ENCODE assay signal across 8 cellular contexts in genomic region chr13:112894673-112895481, GRCh38.
A peak's percentile ranks its signal among the peaks of the same experiment; 100 is the strongest.
DNase-seq lines count a peak whose midpoint lies in the region; ATAC-seq, FAIRE-seq and TF ChIP-seq lines count a peak whose summit lies in the region.

No MANE protein-coding gene starts in this region.

- H3K4me3 ChIP-seq in A549 (peak overlapping the region; percentile 54), mucosa of rectum (ENCODE audit: low read length in 2 of 2) (peak overlapping the region; percentile 26 to 51)

- H3K27me3 ChIP-seq in mucosa of rectum (ENCODE audit: control insufficient read depth in 2 of 2, insufficient read depth in 2 of 2, low read length in 2 of 2) = peaks cover 2 to 15% of the 10 kb centered on the region in 2 donors

- TF ChIP-seq POLR2A in A549 (IDR thresholded peaks at IDR 0.05; ENCODE audit: low read length) = no peak

- intact Hi-C loops in dendritic cell treated with granulocyte-macrophage colony-stimulating factor and Interleukin-4, amounts not matched to agents 40 ng/mL and 50 ng/mL, for 4 days (cut with micrococcal nuclease) = no loop called here

- no peaks in the 10 kb centered on the region for H3K36me3 Mint-ChIP-seq in dendritic cell treated with granulocyte-macrophage colony-stimulating factor and Interleukin-4, amounts not matched to agents 40 ng/mL and 50 ng/mL, for 4 days (ENCODE audit: low read depth)

- CTCF ChIA-PET in A549 (lab: Yijun Ruan, JAX) = no interaction called here

- H3K27ac ChIP-seq in A549 = peak overlapping the region; percentile 60 to 90; a peak in 5 of 6 replicates
- no peak overlapping the region for H3K27ac ChIP-seq in mucosa of rectum (ENCODE audit: low read depth in 2 of 2, low read length in 2 of 2)

- peaks cover 8% of the 10 kb centered on the region for H3K4me1 Mint-ChIP-seq in dendritic cell treated with granulocyte-macrophage colony-stimulating factor and Interleukin-4, amounts not matched to agents 40 ng/mL and 50 ng/mL, for 4 days (ENCODE audit: low read depth)

- peaks cover 49% of the 10 kb centered on the region for H3K27me3 Mint-ChIP-seq in dendritic cell treated with granulocyte-macrophage colony-stimulating factor and Interleukin-4, amounts not matched to agents 40 ng/mL and 50 ng/mL, for 4 days

- H3K27ac Mint-ChIP-seq in dendritic cell treated with granulocyte-macrophage colony-stimulating factor and Interleukin-4, amounts not matched to agents 40 ng/mL and 50 ng/mL, for 4 days = no peak overlapping the region

- no peaks in the 10 kb centered on the region for H3K36me3 ChIP-seq in mucosa of rectum (ENCODE audit: control insufficient read depth in 2 of 2, insufficient read depth in 2 of 2, low read length in 2 of 2)

- DNase-seq in A549 (ENCODE audit: low read depth in 1 of 2, low spot score in 1 of 2) (no peak), AG20443 (ENCODE audit: low spot score) (no peak), occipital lobe (lab: John Stamatoyannopoulos, UW) (no peak), hypothalamus (lab: John Stamatoyannopoulos, UW) (no peak)

- peak overlapping the region in 1 of 2 donors; percentile 55 for H3K9ac ChIP-seq in mucosa of rectum (ENCODE audit: low read depth in 1 of 2, low read length in 2 of 2)

- no peak for TF ChIP-seq EP300 in A549 (IDR thresholded peaks at IDR 0.05)

- H3K4me1 ChIP-seq in A549 = peaks cover 13% of the 10 kb centered on the region
- H3K4me1 ChIP-seq in mucosa of rectum (ENCODE audit: control insufficient read depth in 2 of 2, insufficient read depth in 2 of 2, low read length in 2 of 2) = peaks cover 19 to 25% of the 10 kb centered on the region in 2 donors

- peak overlapping the region; percentile 92 for H3K4me2 ChIP-seq in A549

- WGBS in A549 (ENCODE audit: missing lambda C conversion rate) = 96% methylated on average over 8 of the region's 36 CpGs

- no peaks in the 10 kb centered on the region for H3K9me3 Mint-ChIP-seq in dendritic cell treated with granulocyte-macrophage colony-stimulating factor and Interleukin-4, amounts not matched to agents 40 ng/mL and 50 ng/mL, for 4 days

- peak overlapping the region; percentile 46 for H3K4me3 Mint-ChIP-seq in dendritic cell treated with granulocyte-macrophage colony-stimulating factor and Interleukin-4, amounts not matched to agents 40 ng/mL and 50 ng/mL, for 4 days

- FAIRE-seq in A549 (lab: Jason Lieb, UNC) = no peak

- H3K9me3 ChIP-seq in A549 (no peaks in the 10 kb centered on the region), mucosa of rectum (ENCODE audit: control insufficient read depth in 2 of 2, low read length in 2 of 2) (no peaks in the 10 kb centered on the region)

- POLR2A ChIA-PET in A549 (lab: Yijun Ruan, JAX) = no interaction called here

- TF ChIP-seq RAD21 in A549 (conservative IDR thresholded peaks at IDR 0.05 in 1 of 2, IDR thresholded peaks at IDR 0.05 in 1 of 2) = no peak

- no peak for ATAC-seq in A549
- peak; percentile 7 for ATAC-seq in HG03159 (IDR thresholded peaks at IDR 0.05; ENCODE audit: unreplicated experiment)
- no peak for ATAC-seq in GM21367 (IDR thresholded peaks at IDR 0.05; ENCODE audit: unreplicated experiment)

- TF ChIP-seq CTCF in A549 (IDR thresholded peaks at IDR 0.05) = no peak

TF ChIP-seq in A549, 52 proteins besides CTCF, POLR2A, EP300 and RAD21:
- TF ChIP-seq MYC (IDR thresholded peaks at IDR 0.05; ENCODE audit: borderline replicate concordance, low read length) (no peak), HOXA7 (CRISPR knock-in tag; IDR thresholded peaks at IDR 0.05) (no peak), FOSB (CRISPR knock-in tag; IDR thresholded peaks at IDR 0.05) (no peak), ZC3H11A (IDR thresholded peaks at IDR 0.05) (no peak), ZNF302 (CRISPR knock-in tag; IDR thresholded peaks at IDR 0.05) (no peak), NR3C1 (IDR thresholded peaks at IDR 0.05) (no peak), CBX2 (IDR thresholded peaks at IDR 0.05; ENCODE audit: borderline replicate concordance, low read depth) (no peak), HES2 (IDR thresholded peaks at IDR 0.05) (no peak), USF2 (IDR thresholded peaks at IDR 0.05) (no peak), JUNB (IDR thresholded peaks at IDR 0.05) (no peak), HMGXB4 (CRISPR knock-in tag; IDR thresholded peaks at IDR 0.05; ENCODE audit: borderline replicate concordance) (no peak), RFX5 (IDR thresholded peaks at IDR 0.05) (no peak), CBX8 (IDR thresholded peaks at IDR 0.05) (no peak), NFE2L2 (conservative IDR thresholded peaks at IDR 0.05; ENCODE audit: low read length) (no peak), ATOH8 (CRISPR knock-in tag; IDR thresholded peaks at IDR 0.05; ENCODE audit: low read depth) (no peak), SMC3 (IDR thresholded peaks at IDR 0.05) (no peak), KDM5A (IDR thresholded peaks at IDR 0.05) (no peak), E2F6 (IDR thresholded peaks at IDR 0.05; ENCODE audit: borderline replicate concordance, low read depth) (no peak), CHD2 (IDR thresholded peaks at IDR 0.05; ENCODE audit: low read length, partially characterized antibody) (no peak), CEBPB (IDR thresholded peaks at IDR 0.05) (no peak)

Comparison
In these comparisons a context has a peak if more than half of its experiments do, and no peak if none do; other contexts are left out.
1. H3K27ac ChIP-seq: peak in A549 (2 of 2); none in mucosa of rectum (0 of 2).